In the genomic region with DNA sequence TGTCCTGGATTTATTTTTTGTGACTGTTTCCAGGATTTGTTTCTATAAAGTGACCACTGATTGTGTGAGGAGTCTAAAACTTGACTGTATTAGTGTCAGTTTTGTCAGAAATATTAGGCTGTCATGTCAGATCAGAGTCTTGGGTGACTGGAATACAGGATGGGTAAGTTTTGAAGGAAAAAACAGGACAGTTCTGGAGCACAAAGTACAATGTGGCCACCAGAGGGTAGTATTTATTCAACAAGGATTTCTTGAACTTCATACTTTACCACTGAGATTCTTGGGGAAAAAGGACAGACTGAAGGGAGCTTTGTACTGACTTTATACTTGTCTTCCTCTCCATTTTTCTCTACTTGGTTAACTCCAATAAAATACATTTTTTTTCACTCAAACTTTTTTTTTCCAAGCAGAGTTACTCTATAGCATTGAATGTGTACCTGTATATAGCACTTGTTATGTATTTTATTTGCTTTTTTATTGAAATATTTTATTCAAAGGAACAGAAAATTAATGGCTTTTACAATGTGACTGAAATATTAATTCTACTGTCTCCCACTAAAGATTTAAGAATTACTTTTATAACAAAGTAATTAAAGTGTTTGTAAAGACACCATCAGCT, we compare ENCODE assay signal across 8 cellular contexts. TPM values are rescaled to one million over a fixed set of nuclear protein-coding genes. Genes with fewer than 3 reads are reported as not detected.
DNase-seq lines count a peak whose midpoint lies in the region; ATAC-seq and TF ChIP-seq lines count a peak whose summit lies in the region.

No MANE protein-coding gene starts in this region.

- H3K4me1 Mint-ChIP-seq in chondrocyte (ENCODE audit: low read depth) (peaks cover 65% of the 10 kb centered on the region), neural progenitor cell (no peaks in the 10 kb centered on the region)
- H3K4me1 Mint-ChIP-seq in activated CD8-positive, alpha-beta memory T cell treated with anti-CD3 and anti-CD28 coated beads, Interleukin-2, amount 10 ng/mL, durations not matched to agents 7 days and 5 days, result peaks cover 2% of the 10 kb centered on the region

- H3K9ac ChIP-seq in neural progenitor cell, result no peak overlapping the region

- H3K4me3 Mint-ChIP-seq in chondrocyte (ENCODE audit: unreplicated experiment) (no peak overlapping the region), neural progenitor cell (no peak overlapping the region)
- H3K4me3 Mint-ChIP-seq in activated CD8-positive, alpha-beta memory T cell treated with anti-CD3 and anti-CD28 coated beads, Interleukin-2, amount 10 ng/mL, durations not matched to agents 7 days and 5 days, result no peak overlapping the region

- H3K9me3 Mint-ChIP-seq in chondrocyte (ENCODE audit: low read depth), result peaks cover 2% of the 10 kb centered on the region
- no peaks in the 10 kb centered on the region for H3K9me3 Mint-ChIP-seq in neural progenitor cell
- H3K9me3 Mint-ChIP-seq in activated CD8-positive, alpha-beta memory T cell treated with anti-CD3 and anti-CD28 coated beads, Interleukin-2, amount 10 ng/mL, durations not matched to agents 7 days and 5 days (ENCODE audit: low read depth), result no peaks in the 10 kb centered on the region

- no peak for DNase-seq in GM10266 (ENCODE audit: extremely low spot score)
- peak; percentile 54 for DNase-seq in NCI-H1694 (lab: John Stamatoyannopoulos, UW)
- no peak for DNase-seq in chondrocyte (ENCODE audit: low spot score)
- peak; percentile 28 for DNase-seq in neural progenitor cell (ENCODE audit: low spot score)
- no peak for DNase-seq in activated CD8-positive, alpha-beta memory T cell treated with anti-CD3 and anti-CD28 coated beads, Interleukin-2, amount 10 ng/mL, durations not matched to agents 7 days and 5 days
- DNase-seq in stimulated activated CD4-positive, alpha-beta T cell treated with anti-CD3 and anti-CD28 coated beads, Interleukin-2, amount 100 ng/mL, for 48 hours, result no peak

- peaks cover 2% of the 10 kb centered on the region for H3K36me3 Mint-ChIP-seq in chondrocyte (ENCODE audit: low read depth)
- no peaks in the 10 kb centered on the region for H3K36me3 Mint-ChIP-seq in neural progenitor cell
- no peaks in the 10 kb centered on the region for H3K36me3 Mint-ChIP-seq in activated CD8-positive, alpha-beta memory T cell treated with anti-CD3 and anti-CD28 coated beads, Interleukin-2, amount 10 ng/mL, durations not matched to agents 7 days and 5 days

- no peaks in the 10 kb centered on the region for H3F3A ChIP-seq in neural progenitor cell (ENCODE audit: low read depth)

- peak overlapping the region; percentile 8 for H3K27ac Mint-ChIP-seq in chondrocyte (ENCODE audit: unreplicated experiment)
- no peak overlapping the region for H3K27ac Mint-ChIP-seq in neural progenitor cell
- no peak overlapping the region for H3K27ac Mint-ChIP-seq in activated CD8-positive, alpha-beta memory T cell treated with anti-CD3 and anti-CD28 coated beads, Interleukin-2, amount 10 ng/mL, durations not matched to agents 7 days and 5 days

- no peak overlapping the region for H2AFZ ChIP-seq in neural progenitor cell (replicated peaks)

- no peak overlapping the region for H3K4me2 ChIP-seq in neural progenitor cell

- H3K4me3 ChIP-seq in neural progenitor cell, result no peak overlapping the region

- no peaks in the 10 kb centered on the region for H3K79me2 ChIP-seq in neural progenitor cell (ENCODE audit: low read depth)

- TF ChIP-seq CTCF in GM10266 (IDR thresholded peaks at IDR 0.05; ENCODE audit: control insufficient read depth, insufficient read depth, low read depth, missing control alignments) (peak; percentile 43), chondrocyte (IDR thresholded peaks at IDR 0.05) (peak; percentile 84), neural progenitor cell (IDR thresholded peaks at IDR 0.05) (peak; percentile 55)

- CTCF ChIA-PET in activated CD8-positive, alpha-beta memory T cell treated with anti-CD3 and anti-CD28 coated beads, Interleukin-2, amount 10 ng/mL, durations not matched to agents 7 days and 5 days (lab: Charles Lee), result interaction anchor here (0.7 kb wide), 1 partner anchor 8 kb away, joined by 3 read pairs; no protein-coding TSS in a partner anchor

- H3K27me3 Mint-ChIP-seq in chondrocyte (ENCODE audit: low read depth) (no peaks in the 10 kb centered on the region), neural progenitor cell (ENCODE audit: insufficient read depth, low read depth) (no peaks in the 10 kb centered on the region)
- H3K27me3 Mint-ChIP-seq in activated CD8-positive, alpha-beta memory T cell treated with anti-CD3 and anti-CD28 coated beads, Interleukin-2, amount 10 ng/mL, durations not matched to agents 7 days and 5 days, result no peaks in the 10 kb centered on the region

- no peak for ATAC-seq in activated CD8-positive, alpha-beta memory T cell treated with anti-CD3 and anti-CD28 coated beads, Interleukin-2, amount 10 ng/mL, durations not matched to agents 7 days and 5 days
- no peak for ATAC-seq in HG03354 (IDR thresholded peaks at IDR 0.05; ENCODE audit: poor library complexity, severe bottlenecking, unreplicated experiment)
- ATAC-seq in HG03520 (IDR thresholded peaks at IDR 0.05; ENCODE audit: unreplicated experiment), result no peak

- no peaks in the 10 kb centered on the region for H3K9me3 ChIP-seq in neural progenitor cell (ENCODE audit: low read depth)

- H4K20me1 ChIP-seq in neural progenitor cell (ENCODE audit: low read depth), result no peaks in the 10 kb centered on the region

- no peaks in the 10 kb centered on the region for H3K4me1 ChIP-seq in neural progenitor cell

- H3K27ac ChIP-seq in neural progenitor cell, result no peak overlapping the region

- H3K27me3 ChIP-seq in neural progenitor cell, result no peaks in the 10 kb centered on the region

- no peaks in the 10 kb centered on the region for H3K36me3 ChIP-seq in neural progenitor cell

RNA-seq across cellular contexts. Expression of gene LMO7, which starts 51.1 kb away (rescaled TPM):
- total RNA-seq in chondrocyte, result 199 to 335 TPM (median 201 TPM) in 3 replicates
- 3.8 and 6.8 TPM in 2 replicates for total RNA-seq in neural progenitor cell (ENCODE audit: low replicate concordance)
- total RNA-seq in activated CD8-positive, alpha-beta memory T cell treated with anti-CD3 and anti-CD28 coated beads, Interleukin-2, amount 10 ng/mL, durations not matched to agents 7 days and 5 days, result 1 to 10 TPM; 4.2 to 9.3 TPM

Comparison
In these comparisons a context has a peak if more than half of its experiments do, and no peak if none do; other contexts are left out.
1. DNase-seq: peak in NCI-H1694 (single experiment) and neural progenitor cell (single experiment); none in GM10266 (single experiment), chondrocyte (single experiment), activated CD8-positive, alpha-beta memory T cell treated with anti-CD3 and anti-CD28 coated beads, Interleukin-2, amount 10 ng/mL, durations not matched to agents 7 days and 5 days (single experiment) and stimulated activated CD4-positive, alpha-beta T cell treated with anti-CD3 and anti-CD28 coated beads, Interleukin-2, amount 100 ng/mL, for 48 hours (0 of 2).
2. RNA of gene LMO7, which starts 51.1 kb away (total RNA-seq): 199 to 335 TPM in chondrocyte; 4.2 to 9.3 TPM in activated CD8-positive, alpha-beta memory T cell treated with anti-CD3 and anti-CD28 coated beads, Interleukin-2, amount 10 ng/mL, durations not matched to agents 7 days and 5 days and 3.8 to 6.8 TPM in neural progenitor cell; every median in the first group is over 10 times any median in the second.
3. Peak in every context shown above with its lines, with median percentiles within 50 percentile points of each other: CTCF ChIP-seq.